Comparison of ENCODE assay signal across 7 cellular contexts in the genomic region with DNA sequence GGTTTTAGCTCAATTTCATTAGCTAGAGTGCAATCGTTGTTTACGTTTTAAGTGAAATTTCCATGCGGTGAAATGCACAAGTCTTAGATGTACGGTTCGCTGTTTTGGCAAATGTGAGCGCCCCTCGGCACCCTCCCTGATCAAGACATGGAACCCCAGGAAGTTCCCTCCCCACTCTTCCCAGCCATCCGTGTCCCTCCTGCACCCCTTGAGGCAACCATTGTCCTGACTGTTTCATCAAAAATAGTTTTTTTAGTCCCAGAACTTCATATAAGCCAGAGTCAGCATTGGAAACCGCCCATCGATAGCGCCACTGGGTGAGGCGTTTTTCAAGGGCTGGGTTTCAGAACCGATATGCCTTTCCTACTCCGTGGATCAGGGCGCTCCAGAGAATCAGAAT.
DNase-seq lines count a peak whose midpoint lies in the region; ATAC-seq, FAIRE-seq and TF ChIP-seq lines count a peak whose summit lies in the region.
"Not testable (repeated sequence)": the region's sequence is repeated elsewhere in the genome, so short reads cannot be mapped to it uniquely, and the experiment has no call there.

No MANE protein-coding gene starts in this region.

- peak; percentile 6 for DNase-seq in AG04450 (ENCODE audit: low read depth, low spot score)
- peak; percentile 26 for DNase-seq in chondrocyte (ENCODE audit: low spot score)
- peak; percentile 51 for DNase-seq in fibroblast of mammary gland (ENCODE audit: low read depth)
- DNase-seq in hepatic stellate cell (ENCODE audit: low spot score), result peak; percentile 24
- not testable (repeated sequence) for DNase-seq in omental fat pad (ENCODE audit: low spot score)
- DNase-seq in suprapubic skin (ENCODE audit: low spot score in 2 of 2), result peak; percentile 58 to 77

- peak overlapping the region; percentile 40; the same call in 1 of the 2 replicates for H3K4me3 ChIP-seq in AG04450 (ENCODE audit: low read depth, low read length)
- not testable (repeated sequence) for H3K4me3 ChIP-seq in fibroblast of mammary gland (ENCODE audit: control insufficient read depth, low read depth, low read length); suprapubic skin

- H3K27me3 ChIP-seq in AG04450 (ENCODE audit: control insufficient read depth, insufficient read depth, low read length); suprapubic skin: not testable (repeated sequence)

- not testable (repeated sequence) for H3K36me3 ChIP-seq in suprapubic skin

- H3K27ac ChIP-seq in AG04450 (ENCODE audit: low read depth, low read length), result peak overlapping the region; percentile 82
- H3K27ac ChIP-seq in suprapubic skin, result not testable (repeated sequence)

- FAIRE-seq in TTC549 (lab: Jason Lieb, UNC), result peak; percentile 92

- peak; percentile 8 for ATAC-seq in omental fat pad (ENCODE audit: low FRiP score)

- H3K4me3 Mint-ChIP-seq in chondrocyte (ENCODE audit: unreplicated experiment), result not testable (repeated sequence)

- H3K4me1 Mint-ChIP-seq in chondrocyte (ENCODE audit: low read depth), result not testable (repeated sequence)

- not testable (repeated sequence) for TF ChIP-seq CTCF in AG04450 (IDR thresholded peaks at IDR 0.05; ENCODE audit: low read depth, low read length); chondrocyte (IDR thresholded peaks at IDR 0.05); fibroblast of mammary gland (conservative IDR thresholded peaks at IDR 0.05; ENCODE audit: control insufficient read depth, insufficient read depth, low read depth, low read length); omental fat pad (IDR thresholded peaks at IDR 0.05); suprapubic skin (IDR thresholded peaks at IDR 0.05)

- TF ChIP-seq POLR2A in suprapubic skin (IDR thresholded peaks at IDR 0.05), result not testable (repeated sequence)

- 36% methylated on average over 15 of the region's 15 CpGs for WGBS in suprapubic skin

- not testable (repeated sequence) for H3K27me3 Mint-ChIP-seq in chondrocyte (ENCODE audit: low read depth)

- not testable (repeated sequence) for H3K9me3 ChIP-seq in AG04450 (ENCODE audit: control insufficient read depth, insufficient read depth, low read length); suprapubic skin

- POLR2A ChIA-PET in AG04450 (lab: Yijun Ruan, JAX), result not testable (repeated sequence)

- H3K36me3 Mint-ChIP-seq in chondrocyte (ENCODE audit: low read depth), result not testable (repeated sequence)

- not testable (repeated sequence) for H3K9me3 Mint-ChIP-seq in chondrocyte (ENCODE audit: low read depth)

- H3K27ac Mint-ChIP-seq in chondrocyte (ENCODE audit: unreplicated experiment), result not testable (repeated sequence)

- CTCF ChIA-PET in AG04450 (lab: Charles Lee), result not testable (repeated sequence)

- H3K4me1 ChIP-seq in suprapubic skin, result peaks cover 18% of the 10 kb centered on the region

- not testable (repeated sequence) for TF ChIP-seq EP300 in suprapubic skin (IDR thresholded peaks at IDR 0.05)
